Comparison of ENCODE assay signal across 14 cellular contexts in genomic region chr11:93775289-93775688, GRCh38. TPM values are rescaled to one million over a fixed set of nuclear protein-coding genes. Genes with fewer than 3 reads are reported as not detected.
A peak's percentile ranks its signal among the peaks of the same experiment; 100 is the strongest.
DNase-seq lines count a peak whose midpoint lies in the region; ATAC-seq, FAIRE-seq and TF ChIP-seq lines count a peak whose summit lies in the region.
"Had no signal": no experiment of that assay in that cellular context is flagged by ENCODE, and none has a peak within 500 bp of the region (broad histone marks: within the 10 kb centered on the region; RNA-seq: fewer than 3 reads in every experiment).

No MANE protein-coding gene starts in this region.

- no peaks in the 10 kb centered on the region for H3K9me3 Mint-ChIP-seq in activated naive CD8-positive, alpha-beta T cell treated with anti-CD3 and anti-CD28 coated beads, Interleukin-2, amount 50 U/mL, for 24 hours
- peaks cover 2% of the 10 kb centered on the region for H3K9me3 Mint-ChIP-seq in activated naive CD8-positive, alpha-beta T cell treated with anti-CD3 and anti-CD28 coated beads for 36 hours

- no peaks in the 10 kb centered on the region for H3K4me1 ChIP-seq in MM.1S (ENCODE audit: low read length)
- no peaks in the 10 kb centered on the region; a peak in 2 of 7 replicates for H3K4me1 ChIP-seq in H1 (replicated peaks in 1 of 4; ENCODE audit: control insufficient read depth in 3 of 4, insufficient read depth in 4 of 4, low read length in 3 of 4)
- H3K4me1 ChIP-seq in smooth muscle cell (ENCODE audit: low read depth) = no peaks in the 10 kb centered on the region

- H3K4me1 Mint-ChIP-seq in activated naive CD8-positive, alpha-beta T cell treated with anti-CD3 and anti-CD28 coated beads, Interleukin-2, amount 50 U/mL, for 24 hours = no peaks in the 10 kb centered on the region
- H3K4me1 Mint-ChIP-seq in activated naive CD8-positive, alpha-beta T cell treated with anti-CD3 and anti-CD28 coated beads for 36 hours = no peaks in the 10 kb centered on the region

- H3K9me2 ChIP-seq in MM.1S (replicated peaks; ENCODE audit: insufficient read depth, low read length) = no peaks in the 10 kb centered on the region

- CTCF ChIA-PET in H1 (lab: Charles Lee; ENCODE audit: partially characterized antibody) = interaction anchor here (1.3 to 3.4 kb wide), 3 partner anchors 9 to 30 kb away, joined by 4 to 13 read pairs (median 4); partner anchors contain the start of gene MED17

- no peak overlapping the region for H2BK20ac ChIP-seq in H1 (ENCODE audit: low read length)

- H3K27me3 Mint-ChIP-seq in activated naive CD8-positive, alpha-beta T cell treated with anti-CD3 and anti-CD28 coated beads, Interleukin-2, amount 50 U/mL, for 24 hours = no peaks in the 10 kb centered on the region
- no peaks in the 10 kb centered on the region for H3K27me3 Mint-ChIP-seq in activated naive CD8-positive, alpha-beta T cell treated with anti-CD3 and anti-CD28 coated beads for 36 hours
- H3K27me3 Mint-ChIP-seq: CD4-positive, CD25-positive, alpha-beta regulatory T cell had no signal

- no peak overlapping the region for H3K23ac ChIP-seq in H1 (ENCODE audit: insufficient read length)

- H3K4me3 ChIP-seq in MM.1S (ENCODE audit: low read length) (no peak overlapping the region), H1 (ENCODE audit: extremely low read depth in 1 of 4, insufficient read depth in 2 of 4, low read depth in 3 of 4, low read length in 4 of 4) (no peak overlapping the region), smooth muscle cell (no peak overlapping the region), lower leg skin (ENCODE audit: low read depth, poor library complexity, severe bottlenecking) (no peak overlapping the region)

- H3K18ac ChIP-seq in H1 (ENCODE audit: extremely low read depth, low read length) = no peak overlapping the region

- peak; percentile 22 for DNase-seq in activated naive CD8-positive, alpha-beta T cell treated with anti-CD3 and anti-CD28 coated beads, Interleukin-2, amount 50 U/mL, for 24 hours
- DNase-seq in activated naive CD8-positive, alpha-beta T cell treated with anti-CD3 and anti-CD28 coated beads for 36 hours = no peak
- DNase-seq in MM.1S = no peak
- DNase-seq in H1 (ENCODE audit: low read depth in 1 of 2, low spot score in 2 of 2) = peak in 1 of 2 experiments; percentile 71
- no peak for DNase-seq in smooth muscle cell (lab: John Stamatoyannopoulos, UW; ENCODE audit: unreplicated experiment)
- no peak for DNase-seq in NCI-H1436 (lab: John Stamatoyannopoulos, UW)
- no peak for DNase-seq in NCI-H526 treated with DMSO at 0.1 percent for 48 hours (lab: John Stamatoyannopoulos, UW)
- DNase-seq in lower leg skin (ENCODE audit: low spot score in 2 of 2) = no peak
- DNase-seq: effector CD4-positive, alpha-beta T cell; NCI-H345; posterior cingulate gyrus had no signal

- H2BK15ac ChIP-seq in H1 (ENCODE audit: low read length) = no peak overlapping the region

- H3F3A ChIP-seq in MM.1S (ENCODE audit: insufficient read depth, low read length) = no peaks in the 10 kb centered on the region
- no peaks in the 10 kb centered on the region for H3F3A ChIP-seq in smooth muscle cell (ENCODE audit: low read depth)

- H3K79me2 ChIP-seq in MM.1S (ENCODE audit: low read length) = no peaks in the 10 kb centered on the region
- H3K79me2 ChIP-seq in H1 (ENCODE audit: control insufficient read depth in 1 of 2, insufficient read depth in 2 of 2, low read length in 2 of 2) = no peaks in the 10 kb centered on the region
- no peaks in the 10 kb centered on the region for H3K79me2 ChIP-seq in smooth muscle cell (ENCODE audit: low read depth)

- no peaks in the 10 kb centered on the region for H3K79me1 ChIP-seq in H1 (ENCODE audit: low read depth, low read length)

- no peak overlapping the region for H4K5ac ChIP-seq in H1 (ENCODE audit: insufficient read length, low read depth, low read length)

- TF ChIP-seq RAD21 in H1 (IDR thresholded peaks at IDR 0.05 in 1 of 2, conservative IDR thresholded peaks at IDR 0.05 in 1 of 2; ENCODE audit: low read depth in 2 of 2, low read length in 2 of 2) = 0 out of 4 replicates have a peak, but pooled peaks of 1 of the 2 experiments have one; percentile 4

- TF ChIP-seq EP300 in H1 (IDR thresholded peaks at IDR 0.05; ENCODE audit: borderline replicate concordance in 1 of 2, low read depth in 2 of 2, low read length in 2 of 2) = no peak

- H3K56ac ChIP-seq in H1 (replicated peaks; ENCODE audit: insufficient read length, low read depth, low read length) = no peak overlapping the region

- no peak overlapping the region for H2BK120ac ChIP-seq in H1 (replicated peaks; ENCODE audit: low read depth, low read length)

- 38% methylated on average over 2 of the region's 2 CpGs; no CpG with 5 or more reads in 1 of the 2 experiments for WGBS in H1 (ENCODE audit: extremely low coverage in 1 of 2, insufficient coverage in 1 of 2, insufficient read length in 1 of 2, insufficient replicate concordance in 2 of 2, low coverage in 1 of 2, low lambda C conversion rate in 2 of 2, missing lambda C conversion rate in 1 of 2), 2 experiments
- WGBS in smooth muscle cell (ENCODE audit: low lambda C conversion rate) = 31% methylated on average over 2 of the region's 2 CpGs
- WGBS in lower leg skin, 2 donors = 47 to 57% methylated on average over 2 of the region's 2 CpGs

- H4K91ac ChIP-seq in H1 (replicated peaks; ENCODE audit: insufficient read length, low read length) = no peak overlapping the region

- H3K4me2 ChIP-seq in MM.1S (ENCODE audit: low read depth, low read length) (no peak overlapping the region), H1 (ENCODE audit: insufficient read depth in 1 of 2, low read depth in 2 of 2, low read length in 2 of 2) (no peak overlapping the region), smooth muscle cell (no peak overlapping the region)

- POLR2A ChIA-PET in H1 (lab: Charles Lee; ENCODE audit: partially characterized antibody) = interaction anchor here (1.6 to 9.4 kb wide), 3 partner anchors 6 to 39 kb away, joined by 3 to 88 read pairs (median 7); partner anchors contain the start of genes C11orf54, MED17 and TAF1D

- no peaks in the 10 kb centered on the region for H3K9me3 ChIP-seq in MM.1S (replicated peaks; ENCODE audit: insufficient read depth, low read length)
- no peaks in the 10 kb centered on the region for H3K9me3 ChIP-seq in H1 (ENCODE audit: insufficient read depth in 2 of 2, low read depth in 1 of 2, low read length in 1 of 2)
- no peaks in the 10 kb centered on the region for H3K9me3 ChIP-seq in smooth muscle cell (replicated peaks; ENCODE audit: low read depth)

- H3K36me3 Mint-ChIP-seq in activated naive CD8-positive, alpha-beta T cell treated with anti-CD3 and anti-CD28 coated beads, Interleukin-2, amount 50 U/mL, for 24 hours (ENCODE audit: low read depth) = peaks cover 2% of the 10 kb centered on the region
- peaks cover 15% of the 10 kb centered on the region for H3K36me3 Mint-ChIP-seq in activated naive CD8-positive, alpha-beta T cell treated with anti-CD3 and anti-CD28 coated beads for 36 hours

- no peak overlapping the region for H3K27ac Mint-ChIP-seq in activated naive CD8-positive, alpha-beta T cell treated with anti-CD3 and anti-CD28 coated beads, Interleukin-2, amount 50 U/mL, for 24 hours
- no peak overlapping the region for H3K27ac Mint-ChIP-seq in activated naive CD8-positive, alpha-beta T cell treated with anti-CD3 and anti-CD28 coated beads for 36 hours
- H3K27ac Mint-ChIP-seq: CD4-positive, CD25-positive, alpha-beta regulatory T cell; T-helper 1 cell treated with Interleukin-12 subunit alpha and Interleukin-12 subunit beta and Interleukin-4 antibody, amounts not matched to agents 30 μg/mL and 1 μg/mL, for 36 hours had no signal

- no peaks in the 10 kb centered on the region for H3K27me3 ChIP-seq in MM.1S (replicated peaks; ENCODE audit: insufficient read depth, low read length)
- no peaks in the 10 kb centered on the region for H3K27me3 ChIP-seq in H1 (replicated peaks in 1 of 4; ENCODE audit: control insufficient read depth in 3 of 4, extremely low read depth in 1 of 4, insufficient read depth in 3 of 4, low read length in 3 of 4)
- no peaks in the 10 kb centered on the region for H3K27me3 ChIP-seq in smooth muscle cell (ENCODE audit: low read depth)

- H3K27ac ChIP-seq in MM.1S (ENCODE audit: low read length) = no peak overlapping the region
- H3K27ac ChIP-seq in H1 (ENCODE audit: low read depth, low read length) = no peak overlapping the region
- H3K27ac ChIP-seq in smooth muscle cell (ENCODE audit: low read depth) = no peak overlapping the region

- H4K20me1 ChIP-seq in MM.1S (ENCODE audit: insufficient read depth, low read length) (no peaks in the 10 kb centered on the region), H1 (replicated peaks in 1 of 2; ENCODE audit: control insufficient read depth in 1 of 2, insufficient read depth in 2 of 2, low read length in 2 of 2) (peaks cover 1 to 3% of the 10 kb centered on the region in 2 experiments), smooth muscle cell (ENCODE audit: low read depth) (no peaks in the 10 kb centered on the region)

- H3K14ac ChIP-seq in H1 (ENCODE audit: insufficient read length) = no peak overlapping the region

- TF ChIP-seq CTCF in MM.1S (IDR thresholded peaks at IDR 0.05; ENCODE audit: low read length) = peak; percentile 21; the same call in 1 of the 2 replicates
- TF ChIP-seq CTCF in H1 (IDR thresholded peaks at IDR 0.05; ENCODE audit: control extremely low read depth in 1 of 3, insufficient read depth in 1 of 3, low read depth in 1 of 3, low read length in 3 of 3) = peak in 2 of 3 experiments; percentile 35 to 64; a peak in 2 of 4 replicates
- peak; percentile 15 for TF ChIP-seq CTCF in smooth muscle cell (IDR thresholded peaks at IDR 0.05; ENCODE audit: borderline replicate concordance, insufficient read depth, poor library complexity, severe bottlenecking)
- TF ChIP-seq CTCF in lower leg skin (IDR thresholded peaks at IDR 0.05) = no peak

- TF ChIP-seq POLR2A in H1 (IDR thresholded peaks at IDR 0.05; ENCODE audit: control extremely low read depth in 1 of 2, low read depth in 2 of 2, low read length in 2 of 2) = no peak
- no peak for TF ChIP-seq POLR2A in lower leg skin (IDR thresholded peaks at IDR 0.05)

- no peak overlapping the region for H2BK5ac ChIP-seq in H1 (ENCODE audit: low read depth, low read length)

- no peak overlapping the region for H3K9ac ChIP-seq in MM.1S (ENCODE audit: low read length)
- no peak overlapping the region for H3K9ac ChIP-seq in H1 (replicated peaks in 1 of 4; ENCODE audit: extremely low read depth in 1 of 4, low read depth in 3 of 4, low read length in 3 of 4)
- H3K9ac ChIP-seq in smooth muscle cell (ENCODE audit: low read depth) = no peak overlapping the region

- no peak overlapping the region for H2AK5ac ChIP-seq in H1 (ENCODE audit: low read depth, low read length)

- H3K4ac ChIP-seq in H1 (replicated peaks; ENCODE audit: insufficient read length, low read depth, low read length) = no peak overlapping the region

- intact Hi-C loops in lower leg skin (cut with DNase I; ENCODE audit: low total_unique reads) = no loop called here

- H3K4me3 Mint-ChIP-seq in activated naive CD8-positive, alpha-beta T cell treated with anti-CD3 and anti-CD28 coated beads, Interleukin-2, amount 50 U/mL, for 24 hours = no peak overlapping the region
- no peak overlapping the region for H3K4me3 Mint-ChIP-seq in activated naive CD8-positive, alpha-beta T cell treated with anti-CD3 and anti-CD28 coated beads for 36 hours
- H3K4me3 Mint-ChIP-seq: CD4-positive, CD25-positive, alpha-beta regulatory T cell; T-helper 1 cell treated with Interleukin-12 subunit alpha and Interleukin-12 subunit beta and Interleukin-4 antibody, amounts not matched to agents 30 μg/mL and 1 μg/mL, for 36 hours had no signal

- no peak for FAIRE-seq in H1 (lab: Jason Lieb, UNC)
- FAIRE-seq: islet of Langerhans had no signal

- H3K36me3 ChIP-seq in MM.1S (replicated peaks; ENCODE audit: insufficient read depth, low read length) = no peaks in the 10 kb centered on the region
- H3K36me3 ChIP-seq in H1 (ENCODE audit: control insufficient read depth in 2 of 4, insufficient read depth in 4 of 4, low read length in 3 of 4) = no peaks in the 10 kb centered on the region
- H3K36me3 ChIP-seq in smooth muscle cell (ENCODE audit: low read depth) = no peaks in the 10 kb centered on the region

- no peak for ATAC-seq in activated naive CD8-positive, alpha-beta T cell treated with anti-CD3 and anti-CD28 coated beads, Interleukin-2, amount 50 U/mL, for 24 hours

- H3K23me2 ChIP-seq in H1 (ENCODE audit: low read depth, low read length) = peaks cover 2% of the 10 kb centered on the region; the same call in 1 of the 2 replicates

- H2AFZ ChIP-seq in MM.1S (ENCODE audit: low read length) (no peak overlapping the region), H1 (ENCODE audit: low read length) (no peak overlapping the region), smooth muscle cell (ENCODE audit: low read depth) (no peak overlapping the region)

- H2BK12ac ChIP-seq in H1 (ENCODE audit: low read depth, low read length) = no peak overlapping the region

- H4K8ac ChIP-seq in H1 (ENCODE audit: extremely low read depth, insufficient read depth, low read length) = no peak overlapping the region

RNA-seq across cellular contexts. Expression of gene MED17, which starts 8.8 kb away (rescaled TPM):
- total RNA-seq in activated naive CD8-positive, alpha-beta T cell treated with anti-CD3 and anti-CD28 coated beads for 36 hours = 10 to 100 TPM; 30.8 to 33.2 TPM
- 30.4 and 33.7 TPM in 2 replicates for total RNA-seq in H1 (2021; fragmentation: NEBNext Ultra II Directional; extraction: Animal tissue kit (Norgen Biotek cat#: 25700))
- 8.0 and 8.8 TPM in 2 replicates for polyA plus RNA-seq in H1 (2011; rRNA removed)
- 9.8 TPM for polyA plus RNA-seq in H1 (2011; cell fraction: cytosol; rRNA removed)
- 15.3 TPM for polyA plus RNA-seq in H1 (2011; cell fraction: nucleus; rRNA removed)
- 11.4 to 20.0 TPM (median 15.0 TPM) in 4 replicates for polyA plus RNA-seq in H1 (2012, experiment 1 of 2)
- 2.8 TPM for polyA plus RNA-seq in H1 (2012, experiment 2 of 2)
- 16.0 TPM for polyA plus RNA-seq in H1 (2013, experiment 1 of 2)
- 15.3 TPM for polyA plus RNA-seq in H1 (2013, experiment 2 of 2)
- polyA minus RNA-seq in H1 (2011; rRNA and poly(A)+ RNA removed) = 19.8 and 20.5 TPM in 2 replicates
- 10.5 TPM for polyA minus RNA-seq in H1 (2011; cell fraction: cytosol; rRNA and poly(A)+ RNA removed)
- 50.3 TPM for polyA minus RNA-seq in H1 (2011; cell fraction: nucleus; rRNA and poly(A)+ RNA removed)
- 30.6 and 38.3 TPM in 2 replicates for total RNA-seq in smooth muscle cell
- 20.2 and 24.9 TPM in 2 replicates for polyA plus RNA-seq in smooth muscle cell
- 10 to 100 TPM; 25.2 to 42.1 (median 35.5) TPM for total RNA-seq in lower leg skin

RNA-seq across cellular contexts. Expression of gene C11orf54, which starts 33.8 kb away (rescaled TPM):
- total RNA-seq in activated naive CD8-positive, alpha-beta T cell treated with anti-CD3 and anti-CD28 coated beads for 36 hours = 10 to 100 TPM; 12.7 to 14.5 TPM
- total RNA-seq in H1 (2021; fragmentation: NEBNext Ultra II Directional; extraction: Animal tissue kit (Norgen Biotek cat#: 25700)) = 21.5 and 24.5 TPM in 2 replicates
- polyA plus RNA-seq in H1 (2011; rRNA removed) = 3.9 and 14.7 TPM in 2 replicates
- 12.6 TPM for polyA plus RNA-seq in H1 (2011; cell fraction: cytosol; rRNA removed)
- 2.6 TPM for polyA plus RNA-seq in H1 (2011; cell fraction: nucleus; rRNA removed)
- 9.6 to 25.4 TPM (median 13.4 TPM) in 4 replicates for polyA plus RNA-seq in H1 (2012, experiment 1 of 2)
- polyA plus RNA-seq in H1 (2012, experiment 2 of 2) = 2.5 TPM
- polyA plus RNA-seq in H1 (2013, experiment 1 of 2) = 12.0 TPM
- polyA plus RNA-seq in H1 (2013, experiment 2 of 2) = 11.7 TPM
- polyA minus RNA-seq in H1 (2011; rRNA and poly(A)+ RNA removed) = 7.6 and 14.9 TPM in 2 replicates
- polyA minus RNA-seq in H1 (2011; cell fraction: cytosol; rRNA and poly(A)+ RNA removed) = 7.9 TPM
- polyA minus RNA-seq in H1 (2011; cell fraction: nucleus; rRNA and poly(A)+ RNA removed) = 12.8 TPM
- total RNA-seq in smooth muscle cell = 12.3 and 13.4 TPM in 2 replicates
- polyA plus RNA-seq in smooth muscle cell = 6.3 and 8.5 TPM in 2 replicates
- 10 to 100 TPM; 25.3 to 35.7 (median 32.5) TPM for total RNA-seq in lower leg skin

RNA-seq across cellular contexts. Expression of gene TAF1D, which starts 34.0 kb away (rescaled TPM):
- total RNA-seq in activated naive CD8-positive, alpha-beta T cell treated with anti-CD3 and anti-CD28 coated beads for 36 hours = 100 to 1,000 TPM; 314 to 324 TPM
- 202 and 212 TPM in 2 replicates for total RNA-seq in H1 (2021; fragmentation: NEBNext Ultra II Directional; extraction: Animal tissue kit (Norgen Biotek cat#: 25700))
- polyA plus RNA-seq in H1 (2011; rRNA removed) (45.8 and 64.7 TPM in 2 replicates), smooth muscle cell (36.9 and 57.6 TPM in 2 replicates)
- polyA plus RNA-seq in H1 (2011; cell fraction: cytosol; rRNA removed) = 114 TPM
- 63.1 TPM for polyA plus RNA-seq in H1 (2011; cell fraction: nucleus; rRNA removed)
- 63.0 to 156 TPM (median 74.1 TPM) in 4 replicates for polyA plus RNA-seq in H1 (2012, experiment 1 of 2)
- 28.4 TPM for polyA plus RNA-seq in H1 (2012, experiment 2 of 2)
- polyA plus RNA-seq in H1 (2013, experiment 1 of 2) = 252 TPM
- 227 TPM for polyA plus RNA-seq in H1 (2013, experiment 2 of 2)
- polyA minus RNA-seq in H1 (2011; rRNA and poly(A)+ RNA removed) = 71.9 and 81.3 TPM in 2 replicates
- polyA minus RNA-seq in H1 (2011; cell fraction: cytosol; rRNA and poly(A)+ RNA removed) = 61.6 TPM
- 339 TPM for polyA minus RNA-seq in H1 (2011; cell fraction: nucleus; rRNA and poly(A)+ RNA removed)
- total RNA-seq in smooth muscle cell (216 and 232 TPM in 2 replicates), lower leg skin (10 to 100 TPM; 45.2 to 92.5 (median 70.0) TPM)

Comparison
In these comparisons a context has a peak if more than half of its experiments do, and no peak if none do; other contexts are left out.
1. CTCF ChIP-seq: peak in MM.1S (single experiment), H1 (2 of 3) and smooth muscle cell (single experiment); none in lower leg skin (0 of 3).